ENCODE assay signal across 10 cellular contexts in the genomic region with DNA sequence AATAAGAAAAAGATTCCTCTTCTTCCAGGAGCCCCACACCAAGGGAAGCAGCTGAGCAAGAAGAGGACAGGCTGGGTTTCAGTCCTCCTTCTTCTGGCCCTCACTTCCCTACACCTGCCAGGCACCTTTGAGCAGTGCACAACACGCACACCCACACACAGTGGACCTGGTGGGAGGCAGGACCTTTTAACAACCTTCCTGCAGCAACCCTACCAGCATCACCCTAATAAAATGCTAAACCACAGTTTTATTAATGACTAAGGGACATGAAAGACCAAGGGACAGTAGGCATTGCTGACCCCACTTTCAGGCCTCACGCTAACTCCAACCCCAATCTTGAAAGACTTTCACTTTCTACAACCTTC. TPM values are rescaled to one million over a fixed set of nuclear protein-coding genes. Genes with fewer than 3 reads are reported as not detected.
DNase-seq lines count a peak whose midpoint lies in the region; ATAC-seq and TF ChIP-seq lines count a peak whose summit lies in the region.
"Had no signal": no experiment of that assay in that cellular context is flagged by ENCODE, and none has a peak within 500 bp of the region (broad histone marks: within the 10 kb centered on the region; RNA-seq: fewer than 3 reads in every experiment).

No MANE protein-coding gene starts in this region.

- in situ Hi-C loops in IMR-90 (cut with MboI; ENCODE audit: low sequenced_read_pairs) = no loop called here

- no peak overlapping the region for H3K14ac ChIP-seq in IMR-90 (replicated peaks; ENCODE audit: low read depth, low read length)

- no peak overlapping the region for H3K9ac ChIP-seq in IMR-90 (ENCODE audit: low read depth, low read length)

- ATAC-seq in IMR-90 (ENCODE audit: low read depth) = no peak
- ATAC-seq in activated naive CD8-positive, alpha-beta T cell treated with anti-CD3 and anti-CD28 coated beads, Interleukin-2, amount 50 U/mL, for 24 hours = no peak

- H3K9me1 ChIP-seq in IMR-90 (ENCODE audit: insufficient read depth, low read length) = peaks cover 52% of the 10 kb centered on the region

- dilution Hi-C loops in IMR-90 (cut with HindIII; ENCODE audit: low sequenced_read_pairs, unreplicated experiment) = no loop called here

- peaks cover 81% of the 10 kb centered on the region for H3K79me2 ChIP-seq in osteoblast (ENCODE audit: insufficient read depth, low read length)

- H3K4me2 ChIP-seq in IMR-90 (ENCODE audit: low read depth, low read length) (no peak overlapping the region), osteoblast (ENCODE audit: insufficient read depth, low read length) (no peak overlapping the region)

- H3K4me1 Mint-ChIP-seq in activated naive CD8-positive, alpha-beta T cell treated with anti-CD3 and anti-CD28 coated beads, Interleukin-2, amount 50 U/mL, for 24 hours = peaks cover 88% of the 10 kb centered on the region

- H4K20me1 ChIP-seq in IMR-90 (ENCODE audit: insufficient read depth, low read length) = peaks cover 21% of the 10 kb centered on the region
- peaks cover 4% of the 10 kb centered on the region for H4K20me1 ChIP-seq in osteoblast (ENCODE audit: insufficient read depth, low read length)

- H2AK9ac ChIP-seq in IMR-90 (replicated peaks; ENCODE audit: low read depth, low read length, poor library complexity) = no peak overlapping the region

- H3K36me3 ChIP-seq in GM06990 (ENCODE audit: control insufficient read depth, insufficient read depth, low read length) (no peaks in the 10 kb centered on the region; the same call in 1 of the 2 replicates), IMR-90 (ENCODE audit: control insufficient read depth, insufficient read depth, low read length) (no peaks in the 10 kb centered on the region), osteoblast (ENCODE audit: insufficient read depth, low read length) (no peaks in the 10 kb centered on the region)

- no peak overlapping the region for H2BK20ac ChIP-seq in IMR-90 (ENCODE audit: low read depth, low read length)

- no peak overlapping the region for H4K91ac ChIP-seq in IMR-90 (ENCODE audit: insufficient read depth, low read depth, low read length)

- H3K4me1 ChIP-seq in IMR-90 (ENCODE audit: control insufficient read depth, insufficient read depth, low read length) (peaks cover 35% of the 10 kb centered on the region), osteoblast (ENCODE audit: insufficient read depth, low read length) (peaks cover 51% of the 10 kb centered on the region)

- intact Hi-C loops in IMR-90 (cut with micrococcal nuclease) = no loop called here

- H3K9me3 Mint-ChIP-seq in activated naive CD8-positive, alpha-beta T cell treated with anti-CD3 and anti-CD28 coated beads, Interleukin-2, amount 50 U/mL, for 24 hours = no peaks in the 10 kb centered on the region

- no peak overlapping the region for H2BK15ac ChIP-seq in IMR-90 (ENCODE audit: low read depth, low read length)

- TF ChIP-seq RAD21 in IMR-90 (IDR thresholded peaks at IDR 0.05; ENCODE audit: low read length) = no peak

- no peaks in the 10 kb centered on the region for H3K27me3 Mint-ChIP-seq in activated naive CD8-positive, alpha-beta T cell treated with anti-CD3 and anti-CD28 coated beads, Interleukin-2, amount 50 U/mL, for 24 hours

- H3K27ac Mint-ChIP-seq in activated naive CD8-positive, alpha-beta T cell treated with anti-CD3 and anti-CD28 coated beads, Interleukin-2, amount 50 U/mL, for 24 hours = peak overlapping the region; percentile 84

- no peak overlapping the region for H3K23ac ChIP-seq in IMR-90 (ENCODE audit: low read depth, low read length)

- peaks cover 38 to 91% of the 10 kb centered on the region in 2 experiments for H3K79me1 ChIP-seq in IMR-90 (ENCODE audit: low read depth in 1 of 2, low read length in 2 of 2)

- H2BK5ac ChIP-seq in IMR-90 (ENCODE audit: low read depth, low read length, poor library complexity, severe bottlenecking) = no peak overlapping the region

- peaks cover 4% of the 10 kb centered on the region for H3K36me3 Mint-ChIP-seq in activated naive CD8-positive, alpha-beta T cell treated with anti-CD3 and anti-CD28 coated beads, Interleukin-2, amount 50 U/mL, for 24 hours (ENCODE audit: low read depth)

- H3K18ac ChIP-seq in IMR-90 (ENCODE audit: low read depth, low read length) = no peak overlapping the region

- no CpG with 5 or more reads among the region's 2 CpGs for WGBS in IMR-90 (ENCODE audit: extremely low coverage in 2 of 2, insufficient read length in 1 of 2), 2 experiments

- no peak overlapping the region for H3K27ac ChIP-seq in IMR-90 (ENCODE audit: insufficient read depth, low read length)
- no peak overlapping the region for H3K27ac ChIP-seq in osteoblast (ENCODE audit: low read depth, low read length)

- no peak overlapping the region for H3K56ac ChIP-seq in IMR-90 (ENCODE audit: extremely low read depth, insufficient read depth, low read length)

- TF ChIP-seq POLR2A in IMR-90 (IDR thresholded peaks at IDR 0.05; ENCODE audit: low read depth, low read length) = no peak

- H3K4ac ChIP-seq in IMR-90 (ENCODE audit: low read depth, low read length) = no peak overlapping the region

- H3K4me3 ChIP-seq in GM06990 (replicated peaks; ENCODE audit: low read depth, low read length) (peak overlapping the region; percentile 14; the same call in 1 of the 2 replicates), IMR-90 (ENCODE audit: insufficient read depth, low read depth, low read length) (no peak overlapping the region), osteoblast (ENCODE audit: insufficient read depth, low read length) (no peak overlapping the region)

- no peaks in the 10 kb centered on the region for H3K9me3 ChIP-seq in IMR-90 (ENCODE audit: control insufficient read depth, insufficient read depth, low read length)
- no peaks in the 10 kb centered on the region for H3K9me3 ChIP-seq in osteoblast (ENCODE audit: low read depth, low read length)

- BruUV-seq in IMR-90 (replicated peaks; lab: Mats Ljungman, UMichigan) = no TSS peak

- H4K8ac ChIP-seq in IMR-90 (ENCODE audit: low read depth in 2 of 2, low read length in 2 of 2) = no peak overlapping the region

- peak overlapping the region; percentile 58; the same call in 1 of the 2 replicates for H2AK5ac ChIP-seq in IMR-90 (ENCODE audit: low read depth, low read length)

- no peak overlapping the region for H2BK120ac ChIP-seq in IMR-90 (ENCODE audit: low read depth, low read length)

- CTCF ChIA-PET in IMR-90 (lab: Yijun Ruan, JAX) = no interaction called here

- H3K4me3 Mint-ChIP-seq in activated naive CD8-positive, alpha-beta T cell treated with anti-CD3 and anti-CD28 coated beads, Interleukin-2, amount 50 U/mL, for 24 hours = no peak overlapping the region

- no peak for DNase-seq in GM06990 (ENCODE audit: extremely low read depth, insufficient read length)
- DNase-seq in IMR-90 = no peak
- no peak for DNase-seq in activated naive CD8-positive, alpha-beta T cell treated with anti-CD3 and anti-CD28 coated beads, Interleukin-2, amount 50 U/mL, for 24 hours
- DNase-seq in osteoblast (ENCODE audit: insufficient read length, low spot score, missing footprints) = peak; percentile 65
- DNase-seq in COR-L47 (lab: John Stamatoyannopoulos, UW) = no peak
- no peak for DNase-seq in COLO668 (lab: John Stamatoyannopoulos, UW; ENCODE audit: unreplicated experiment)
- no peak for DNase-seq in KG1 (lab: John Stamatoyannopoulos, UW)
- DNase-seq: hypothalamus; NCI-H2081; stimulated activated CD4-positive, alpha-beta T cell treated with anti-CD3 and anti-CD28 coated beads, Interleukin-2, amount 100 ng/mL, for 48 hours had no signal

- TF ChIP-seq CTCF in GM06990 (IDR thresholded peaks at IDR 0.05; ENCODE audit: insufficient read depth, low read length, poor library complexity, severe bottlenecking) (no peak), IMR-90 (conservative IDR thresholded peaks at IDR 0.05; ENCODE audit: low read depth, low read length) (no peak), osteoblast (IDR thresholded peaks at IDR 0.05; ENCODE audit: extremely low read depth, low read depth, low read length) (no peak)

- POLR2A ChIA-PET in IMR-90 (lab: Charles Lee; ENCODE audit: unreplicated experiment) = no interaction called here

- H3K27me3 ChIP-seq in GM06990 (replicated peaks; ENCODE audit: control insufficient read depth, insufficient read depth, low read length) (no peaks in the 10 kb centered on the region), IMR-90 (ENCODE audit: control insufficient read depth, insufficient read depth, low read length) (no peaks in the 10 kb centered on the region), osteoblast (ENCODE audit: insufficient read depth, low read length) (no peaks in the 10 kb centered on the region)

- H4K5ac ChIP-seq in IMR-90 (ENCODE audit: low read depth, low read length) = no peak overlapping the region

- H2AFZ ChIP-seq in IMR-90 (replicated peaks; ENCODE audit: low read length, poor library complexity) (no peak overlapping the region), osteoblast (ENCODE audit: low read length) (no peak overlapping the region)

TF ChIP-seq in IMR-90, 13 proteins besides CTCF, POLR2A, EP300 and RAD21:
- TF ChIP-seq MAZ (IDR thresholded peaks at IDR 0.05; ENCODE audit: borderline replicate concordance, low read depth, low read length) (no peak), MAFK (IDR thresholded peaks at IDR 0.05; ENCODE audit: low read depth, low read length) (no peak)

RNA-seq across cellular contexts. Expression of a gene that starts 12.2 kb away (rescaled TPM):
- total RNA-seq in IMR-90 (2012; rRNA removed) (37.6 and 38.0 TPM in 2 replicates), osteoblast (91.6 and 95.2 TPM in 2 replicates)
- polyA plus RNA-seq in IMR-90 (2012; rRNA removed) = 59.4 and 63.1 TPM in 2 replicates
- polyA plus RNA-seq in IMR-90 (2012; cell fraction: cytosol; rRNA removed) = 42.2 and 63.5 TPM in 2 replicates
- 119 and 357 TPM in 2 replicates for polyA plus RNA-seq in IMR-90 (2012; cell fraction: nucleus; rRNA removed; ENCODE audit: low replicate concordance)

RNA-seq across cellular contexts. Expression of a gene that starts 53.8 kb away (rescaled TPM):
- total RNA-seq in IMR-90 (2012; rRNA removed) (22.2 and 23.8 TPM in 2 replicates), osteoblast (25.3 and 25.7 TPM in 2 replicates)
- 32.9 and 37.4 TPM in 2 replicates for polyA plus RNA-seq in IMR-90 (2012; rRNA removed)
- 51.8 and 54.8 TPM in 2 replicates for polyA plus RNA-seq in IMR-90 (2012; cell fraction: cytosol; rRNA removed)
- polyA plus RNA-seq in IMR-90 (2012; cell fraction: nucleus; rRNA removed; ENCODE audit: low replicate concordance) = 18.7 and 29.9 TPM in 2 replicates
